ENCODE assay signal across 8 cellular contexts in the genomic region with DNA sequence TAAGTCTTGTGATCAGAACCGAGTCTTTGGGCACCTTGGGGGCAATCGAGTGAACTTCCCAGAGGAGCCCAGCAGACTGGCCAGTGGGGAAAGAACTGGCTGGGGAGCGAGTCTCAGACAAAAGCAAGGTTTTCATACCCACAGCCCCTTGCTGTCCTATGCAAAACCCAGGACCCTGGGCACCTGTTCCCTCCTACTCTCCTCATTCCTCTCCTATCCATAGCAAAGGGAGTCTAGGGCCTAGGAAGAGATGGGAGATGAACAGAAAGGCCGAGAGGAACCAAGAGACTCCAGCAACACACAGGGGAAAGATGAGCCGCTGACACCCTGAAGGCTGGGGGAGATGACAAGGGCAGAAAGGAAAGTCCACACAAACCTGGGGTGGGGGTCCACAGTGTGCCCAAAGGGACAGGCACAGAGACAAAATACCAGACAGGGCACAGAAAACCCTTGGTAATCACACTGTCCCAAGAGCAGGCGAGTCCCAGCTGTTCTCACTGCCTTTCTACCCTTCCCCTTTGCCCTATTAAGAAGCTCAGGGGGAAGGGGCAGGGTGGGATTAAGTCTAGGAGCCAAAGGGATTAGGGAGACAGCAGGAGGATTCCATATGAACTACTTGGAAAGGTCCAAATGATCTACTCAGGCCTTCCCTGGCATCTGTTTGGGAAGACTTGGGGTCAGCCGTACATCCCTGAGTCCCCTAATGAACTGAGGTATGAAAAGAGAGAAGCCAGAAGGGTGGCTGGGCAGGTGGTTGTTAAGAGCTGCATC. TPM values are rescaled to one million over a fixed set of nuclear protein-coding genes. Genes with fewer than 3 reads are reported as not detected.
DNase-seq lines count a peak whose midpoint lies in the region; ATAC-seq, FAIRE-seq and TF ChIP-seq lines count a peak whose summit lies in the region.

No MANE protein-coding gene starts in this region.

- peaks cover 26 to 57% of the 10 kb centered on the region in 2 experiments for H3K36me3 ChIP-seq in keratinocyte (ENCODE audit: control insufficient read depth in 2 of 2, extremely low read depth in 1 of 2, insufficient read depth in 2 of 2, low read length in 2 of 2)
- peaks cover 31% of the 10 kb centered on the region for H3K36me3 ChIP-seq in suprapubic skin

- H3K9ac ChIP-seq in keratinocyte (ENCODE audit: control insufficient read depth, extremely low read depth, insufficient read depth, low read length): peak overlapping the region; percentile 5

- H3K9me3 Mint-ChIP-seq in activated CD4-positive, alpha-beta T cell treated with anti-CD3 and anti-CD28 coated beads for 36 hours (ENCODE audit: low read depth): no peaks in the 10 kb centered on the region
- H3K9me3 Mint-ChIP-seq in activated T-helper 2 cell treated with anti-CD3 and anti-CD28 coated beads, Interferon-gamma antibody, Interleukin-2, Interleukin-4, amounts not matched to agents 10 μg/mL and 5 μg/mL and 100 μg/mL, durations not matched to agents 14 hours and 24 hours and 36 hours: no peaks in the 10 kb centered on the region

- H3K4me1 ChIP-seq in keratinocyte (ENCODE audit: control insufficient read depth, extremely low read depth, insufficient read depth, low read length) (peaks cover 29% of the 10 kb centered on the region), suprapubic skin (peaks cover 61% of the 10 kb centered on the region)

- no peak for TF ChIP-seq EP300 in suprapubic skin (IDR thresholded peaks at IDR 0.05)

- H3K9me3 ChIP-seq in keratinocyte (ENCODE audit: control insufficient read depth, low read depth, low read length): no peaks in the 10 kb centered on the region
- no peaks in the 10 kb centered on the region for H3K9me3 ChIP-seq in suprapubic skin

- no peak for FAIRE-seq in keratinocyte (lab: Jason Lieb, UNC)

- intact Hi-C loops in activated CD4-positive, alpha-beta T cell treated with anti-CD3 and anti-CD28 coated beads for 36 hours (cut with DNase I, micrococcal nuclease): loop anchor here (1.0 to 10.0 kb wide), 9 partner anchors 42 to 615 kb away; partner anchors contain the start of genes FLOT1 (in 1 of the 2), POLR1H (in 1 of the 2), PPP1R11 (in 1 of the 2) and RPP21 (in 1 of the 2)
- intact Hi-C loops in activated T-helper 2 cell treated with anti-CD3 and anti-CD28 coated beads, Interferon-gamma antibody, Interleukin-2, Interleukin-4, amounts not matched to agents 10 μg/mL and 5 μg/mL and 100 μg/mL, durations not matched to agents 14 hours and 24 hours and 36 hours (cut with micrococcal nuclease): loop anchor here (1.0 to 5.0 kb wide), 7 partner anchors 42 to 353 kb away; partner anchors contain the start of genes HLA-E and TRIM39

- TF ChIP-seq POLR2A in suprapubic skin (IDR thresholded peaks at IDR 0.05): no peak

- TF ChIP-seq CTCF in keratinocyte (optimal IDR thresholded peaks at IDR 0.05 in 1 of 3, IDR thresholded peaks at IDR 0.05 in 1 of 3, conservative IDR thresholded peaks at IDR 0.05 in 1 of 3; ENCODE audit: extremely low read depth in 1 of 3, insufficient read depth in 2 of 3, low read length in 3 of 3): no peak
- no peak for TF ChIP-seq CTCF in suprapubic skin (IDR thresholded peaks at IDR 0.05)

- H3K4me2 ChIP-seq in keratinocyte (ENCODE audit: control insufficient read depth, extremely low read depth, insufficient read depth, low read depth, low read length): peak overlapping the region; percentile 82

- H3K27me3 Mint-ChIP-seq in activated CD4-positive, alpha-beta T cell treated with anti-CD3 and anti-CD28 coated beads for 36 hours: no peaks in the 10 kb centered on the region
- no peaks in the 10 kb centered on the region for H3K27me3 Mint-ChIP-seq in activated T-helper 2 cell treated with anti-CD3 and anti-CD28 coated beads, Interferon-gamma antibody, Interleukin-2, Interleukin-4, amounts not matched to agents 10 μg/mL and 5 μg/mL and 100 μg/mL, durations not matched to agents 14 hours and 24 hours and 36 hours (ENCODE audit: low read depth)

- H3K27ac ChIP-seq in keratinocyte (ENCODE audit: control insufficient read depth, insufficient read depth, low read length) (peak overlapping the region; percentile 3), suprapubic skin (peak overlapping the region; percentile 16)

- no peak overlapping the region for H2AFZ ChIP-seq in keratinocyte (ENCODE audit: control insufficient read depth, low read length)

- ATAC-seq in activated CD4-positive, alpha-beta T cell treated with anti-CD3 and anti-CD28 coated beads for 36 hours: no peak
- ATAC-seq in HG03280 (IDR thresholded peaks at IDR 0.05; ENCODE audit: unreplicated experiment): no peak

- dilution Hi-C loops in keratinocyte (cut with MboI; ENCODE audit: extremely low pct_ligation_motif_present, low sequenced_read_pairs): no loop called here

- WGBS in suprapubic skin: 56% methylated on average over 7 of the region's 7 CpGs

- CTCF ChIA-PET in activated CD4-positive, alpha-beta T cell treated with anti-CD3 and anti-CD28 coated beads for 36 hours (lab: Charles Lee): interaction anchor here (0.7 to 5.2 kb wide), 19 partner anchors 9 to 414 kb away, joined by 3 to 97 read pairs (median 5); partner anchors contain the start of genes NRM and TUBB

- peaks cover 32% of the 10 kb centered on the region for H4K20me1 ChIP-seq in keratinocyte (ENCODE audit: control insufficient read depth, extremely low read depth, insufficient read depth, low read length)

- peak overlapping the region; percentile 97 for H3K27ac Mint-ChIP-seq in activated CD4-positive, alpha-beta T cell treated with anti-CD3 and anti-CD28 coated beads for 36 hours
- peak overlapping the region; percentile 75 for H3K27ac Mint-ChIP-seq in activated T-helper 2 cell treated with anti-CD3 and anti-CD28 coated beads, Interferon-gamma antibody, Interleukin-2, Interleukin-4, amounts not matched to agents 10 μg/mL and 5 μg/mL and 100 μg/mL, durations not matched to agents 14 hours and 24 hours and 36 hours

- H3K4me3 ChIP-seq in keratinocyte (ENCODE audit: control insufficient read depth in 2 of 3, extremely low read depth in 1 of 3, insufficient read depth in 2 of 3, low read depth in 1 of 3, low read length in 3 of 3): peak overlapping the region; percentile 7 to 61 (median 49)
- peak overlapping the region; percentile 68 for H3K4me3 ChIP-seq in suprapubic skin

- peaks cover 66% of the 10 kb centered on the region for H3K79me2 ChIP-seq in keratinocyte (ENCODE audit: control insufficient read depth, insufficient read depth, low read length)

- POLR2A ChIA-PET in activated CD4-positive, alpha-beta T cell treated with anti-CD3 and anti-CD28 coated beads for 36 hours (lab: Charles Lee): interaction anchor here (0.6 to 1.6 kb wide), 7 partner anchors 7 to 205 kb away, joined by 3 to 18 read pairs (median 3); no protein-coding TSS in a partner anchor

- no peak for DNase-seq in activated CD4-positive, alpha-beta T cell treated with anti-CD3 and anti-CD28 coated beads for 36 hours
- DNase-seq in activated CD4-positive, alpha-beta T cell treated with anti-CD3 and anti-CD28 coated beads for 4 hours: no peak
- no peak for DNase-seq in activated T-helper 2 cell treated with anti-CD3 and anti-CD28 coated beads, Interferon-gamma antibody, Interleukin-2, Interleukin-4, amounts not matched to agents 10 μg/mL and 5 μg/mL and 100 μg/mL, durations not matched to agents 14 hours and 24 hours and 36 hours (ENCODE audit: low spot score)
- DNase-seq in keratinocyte (ENCODE audit: low read depth, low spot score) (no peak), suprapubic skin (ENCODE audit: low spot score in 2 of 2) (no peak), NCI-H2081 (lab: John Stamatoyannopoulos, UW) (no peak), SIG-M5 treated with dmso at 0.1 percent for 504 hours (lab: John Stamatoyannopoulos, UW; ENCODE audit: unreplicated experiment) (no peak)

- peak overlapping the region; percentile 100 for H3K4me3 Mint-ChIP-seq in activated CD4-positive, alpha-beta T cell treated with anti-CD3 and anti-CD28 coated beads for 36 hours
- peak overlapping the region; percentile 97 for H3K4me3 Mint-ChIP-seq in activated T-helper 2 cell treated with anti-CD3 and anti-CD28 coated beads, Interferon-gamma antibody, Interleukin-2, Interleukin-4, amounts not matched to agents 10 μg/mL and 5 μg/mL and 100 μg/mL, durations not matched to agents 14 hours and 24 hours and 36 hours (ENCODE audit: low read depth)

- no peaks in the 10 kb centered on the region for H3K9me1 ChIP-seq in keratinocyte (ENCODE audit: control insufficient read depth, extremely low read depth, insufficient read depth, low read length)

- H3K27me3 ChIP-seq in keratinocyte (ENCODE audit: control insufficient read depth, extremely low read depth, insufficient read depth, low read length) (no peaks in the 10 kb centered on the region), suprapubic skin (no peaks in the 10 kb centered on the region)

- peaks cover 86% of the 10 kb centered on the region for H3K36me3 Mint-ChIP-seq in activated CD4-positive, alpha-beta T cell treated with anti-CD3 and anti-CD28 coated beads for 36 hours (ENCODE audit: low read depth)
- H3K36me3 Mint-ChIP-seq in activated T-helper 2 cell treated with anti-CD3 and anti-CD28 coated beads, Interferon-gamma antibody, Interleukin-2, Interleukin-4, amounts not matched to agents 10 μg/mL and 5 μg/mL and 100 μg/mL, durations not matched to agents 14 hours and 24 hours and 36 hours (ENCODE audit: low read depth): peaks cover 83% of the 10 kb centered on the region

- peaks cover 23% of the 10 kb centered on the region for H3K4me1 Mint-ChIP-seq in activated CD4-positive, alpha-beta T cell treated with anti-CD3 and anti-CD28 coated beads for 36 hours
- H3K4me1 Mint-ChIP-seq in activated T-helper 2 cell treated with anti-CD3 and anti-CD28 coated beads, Interferon-gamma antibody, Interleukin-2, Interleukin-4, amounts not matched to agents 10 μg/mL and 5 μg/mL and 100 μg/mL, durations not matched to agents 14 hours and 24 hours and 36 hours (ENCODE audit: low read depth): peaks cover 26% of the 10 kb centered on the region

RNA-seq across cellular contexts. Expression of gene PPP1R18, which starts 6.5 kb away (rescaled TPM):
- total RNA-seq in activated CD4-positive, alpha-beta T cell treated with anti-CD3 and anti-CD28 coated beads for 36 hours: 100 to 1,000 TPM; 145 to 186 TPM
- 137 and 144 TPM in 2 replicates for total RNA-seq in activated T-helper 2 cell treated with anti-CD3 and anti-CD28 coated beads, Interferon-gamma antibody, Interleukin-2, Interleukin-4, amounts not matched to agents 10 μg/mL and 5 μg/mL and 100 μg/mL, durations not matched to agents 14 hours and 24 hours and 36 hours
- 87.0 to 114 TPM (median 88.9 TPM) in 3 replicates for polyA plus RNA-seq in keratinocyte
- polyA plus RNA-seq in keratinocyte (2011; ENCODE audit: low read depth): 38.2 TPM
- polyA plus RNA-seq in keratinocyte (2011; cell fraction: cytosol; rRNA removed): 125 and 130 TPM in 2 replicates
- 173 and 187 TPM in 2 replicates for polyA plus RNA-seq in keratinocyte (2011; cell fraction: nucleus; rRNA removed)
- 87.7 and 90.8 TPM in 2 replicates for polyA plus RNA-seq in keratinocyte (2012; ENCODE audit: low replicate concordance)
- polyA minus RNA-seq in keratinocyte: 82.2 to 231 TPM (median 104 TPM) in 3 replicates
- 110 TPM for polyA minus RNA-seq in keratinocyte (2011; cell fraction: cytosol; rRNA and poly(A)+ RNA removed)
- polyA minus RNA-seq in keratinocyte (2011; cell fraction: nucleus; rRNA and poly(A)+ RNA removed): 60.5 and 75.5 TPM in 2 replicates
- total RNA-seq in suprapubic skin: 10 to 100 TPM; 25.2 to 31.0 (median 29.2) TPM

RNA-seq across cellular contexts. Expression of gene DHX16, which starts 7.1 kb away (rescaled TPM):
- total RNA-seq in activated CD4-positive, alpha-beta T cell treated with anti-CD3 and anti-CD28 coated beads for 36 hours: 10 to 100 TPM; 34.5 to 36.7 TPM
- total RNA-seq in activated T-helper 2 cell treated with anti-CD3 and anti-CD28 coated beads, Interferon-gamma antibody, Interleukin-2, Interleukin-4, amounts not matched to agents 10 μg/mL and 5 μg/mL and 100 μg/mL, durations not matched to agents 14 hours and 24 hours and 36 hours: 48.4 and 48.5 TPM in 2 replicates
- 27.9 to 36.4 TPM (median 34.2 TPM) in 3 replicates for polyA plus RNA-seq in keratinocyte
- 22.4 TPM for polyA plus RNA-seq in keratinocyte (2011; ENCODE audit: low read depth)
- 25.8 and 30.8 TPM in 2 replicates for polyA plus RNA-seq in keratinocyte (2011; cell fraction: cytosol; rRNA removed)
- polyA plus RNA-seq in keratinocyte (2011; cell fraction: nucleus; rRNA removed): 81.4 and 88.3 TPM in 2 replicates
- 18.0 and 27.7 TPM in 2 replicates for polyA plus RNA-seq in keratinocyte (2012; ENCODE audit: low replicate concordance)
- polyA minus RNA-seq in keratinocyte: 39.2 to 59.7 TPM (median 49.4 TPM) in 3 replicates
- polyA minus RNA-seq in keratinocyte (2011; cell fraction: cytosol; rRNA and poly(A)+ RNA removed): 23.2 TPM
- 20.4 and 24.4 TPM in 2 replicates for polyA minus RNA-seq in keratinocyte (2011; cell fraction: nucleus; rRNA and poly(A)+ RNA removed)
- 10 to 100 TPM; 24.3 to 48.5 (median 33.7) TPM for total RNA-seq in suprapubic skin

RNA-seq across cellular contexts. Expression of gene NRM, which starts 10.8 kb away (rescaled TPM):
- total RNA-seq in activated CD4-positive, alpha-beta T cell treated with anti-CD3 and anti-CD28 coated beads for 36 hours: 10 to 100 TPM; 25.8 to 36.4 TPM
- 23.1 and 24.2 TPM in 2 replicates for total RNA-seq in activated T-helper 2 cell treated with anti-CD3 and anti-CD28 coated beads, Interferon-gamma antibody, Interleukin-2, Interleukin-4, amounts not matched to agents 10 μg/mL and 5 μg/mL and 100 μg/mL, durations not matched to agents 14 hours and 24 hours and 36 hours
- polyA plus RNA-seq in keratinocyte: 2.7 to 17.8 TPM (median 7.0 TPM) in 3 replicates
- not detected for polyA plus RNA-seq in keratinocyte (2011; ENCODE audit: low read depth)
- polyA plus RNA-seq in keratinocyte (2011; cell fraction: cytosol; rRNA removed): 7.1 and 7.7 TPM in 2 replicates
- polyA plus RNA-seq in keratinocyte (2011; cell fraction: nucleus; rRNA removed): 7.6 and 8.5 TPM in 2 replicates
- 3.8 and 17.2 TPM in 2 replicates for polyA plus RNA-seq in keratinocyte (2012; ENCODE audit: low replicate concordance)
- polyA minus RNA-seq in keratinocyte: 6.0 to 32.4 TPM (median 11.8 TPM) in 3 replicates
- polyA minus RNA-seq in keratinocyte (2011; cell fraction: cytosol; rRNA and poly(A)+ RNA removed): 9.2 TPM
- polyA minus RNA-seq in keratinocyte (2011; cell fraction: nucleus; rRNA and poly(A)+ RNA removed): 1.9 and 3.2 TPM in 2 replicates
- total RNA-seq in suprapubic skin: 1 to 10 TPM; 2.3 to 9.0 (median 6.8) TPM

RNA-seq across cellular contexts. Expression of gene C6orf136, which starts 33.0 kb away (rescaled TPM):
- total RNA-seq in activated CD4-positive, alpha-beta T cell treated with anti-CD3 and anti-CD28 coated beads for 36 hours: 10 to 100 TPM; 26.5 to 30.8 TPM
- total RNA-seq in activated T-helper 2 cell treated with anti-CD3 and anti-CD28 coated beads, Interferon-gamma antibody, Interleukin-2, Interleukin-4, amounts not matched to agents 10 μg/mL and 5 μg/mL and 100 μg/mL, durations not matched to agents 14 hours and 24 hours and 36 hours: 23.1 and 28.2 TPM in 2 replicates
- 6.7 to 8.7 TPM (median 7.8 TPM) in 3 replicates for polyA plus RNA-seq in keratinocyte
- polyA plus RNA-seq in keratinocyte (2011; ENCODE audit: low read depth): 20.8 TPM
- polyA plus RNA-seq in keratinocyte (2011; cell fraction: cytosol; rRNA removed): 8.2 and 8.4 TPM in 2 replicates
- 16.8 and 19.2 TPM in 2 replicates for polyA plus RNA-seq in keratinocyte (2011; cell fraction: nucleus; rRNA removed)
- 11.1 and 21.4 TPM in 2 replicates for polyA plus RNA-seq in keratinocyte (2012; ENCODE audit: low replicate concordance)
- polyA minus RNA-seq in keratinocyte: 12.0 to 16.0 TPM (median 13.8 TPM) in 3 replicates
- polyA minus RNA-seq in keratinocyte (2011; cell fraction: cytosol; rRNA and poly(A)+ RNA removed): 5.6 TPM
- 2.3 and 3.5 TPM in 2 replicates for polyA minus RNA-seq in keratinocyte (2011; cell fraction: nucleus; rRNA and poly(A)+ RNA removed)
- 10 to 100 TPM in 3 of 4 donors, 1 to 10 TPM in 1; 10.0 to 31.3 (median 15.5) TPM for total RNA-seq in suprapubic skin

RNA-seq across cellular contexts. Expression of gene MDC1, which starts 37.1 kb away (rescaled TPM):
- total RNA-seq in activated CD4-positive, alpha-beta T cell treated with anti-CD3 and anti-CD28 coated beads for 36 hours: 100 to 1,000 TPM in 1 of 2 experiments, 10 to 100 TPM in 1; 92.0 to 101 TPM
- 88.3 and 96.6 TPM in 2 replicates for total RNA-seq in activated T-helper 2 cell treated with anti-CD3 and anti-CD28 coated beads, Interferon-gamma antibody, Interleukin-2, Interleukin-4, amounts not matched to agents 10 μg/mL and 5 μg/mL and 100 μg/mL, durations not matched to agents 14 hours and 24 hours and 36 hours
- 4.2 to 10.0 TPM (median 6.9 TPM) in 3 replicates for polyA plus RNA-seq in keratinocyte
- polyA plus RNA-seq in keratinocyte (2011; ENCODE audit: low read depth): 2.8 TPM
- 5.3 TPM in 2 replicates for polyA plus RNA-seq in keratinocyte (2011; cell fraction: cytosol; rRNA removed)
- polyA plus RNA-seq in keratinocyte (2011; cell fraction: nucleus; rRNA removed): 25.1 and 29.9 TPM in 2 replicates
- polyA plus RNA-seq in keratinocyte (2012; ENCODE audit: low replicate concordance): 5.5 and 41.2 TPM in 2 replicates
- 5.6 to 43.2 TPM (median 10.2 TPM) in 3 replicates for polyA minus RNA-seq in keratinocyte
- polyA minus RNA-seq in keratinocyte (2011; cell fraction: cytosol; rRNA and poly(A)+ RNA removed): 4.2 TPM
- 9.6 and 14.6 TPM in 2 replicates for polyA minus RNA-seq in keratinocyte (2011; cell fraction: nucleus; rRNA and poly(A)+ RNA removed)
- 10 to 100 TPM; 10.4 to 27.0 (median 16.3) TPM for total RNA-seq in suprapubic skin
